9 cellular contexts compared by ENCODE assay signal in the genomic region with DNA sequence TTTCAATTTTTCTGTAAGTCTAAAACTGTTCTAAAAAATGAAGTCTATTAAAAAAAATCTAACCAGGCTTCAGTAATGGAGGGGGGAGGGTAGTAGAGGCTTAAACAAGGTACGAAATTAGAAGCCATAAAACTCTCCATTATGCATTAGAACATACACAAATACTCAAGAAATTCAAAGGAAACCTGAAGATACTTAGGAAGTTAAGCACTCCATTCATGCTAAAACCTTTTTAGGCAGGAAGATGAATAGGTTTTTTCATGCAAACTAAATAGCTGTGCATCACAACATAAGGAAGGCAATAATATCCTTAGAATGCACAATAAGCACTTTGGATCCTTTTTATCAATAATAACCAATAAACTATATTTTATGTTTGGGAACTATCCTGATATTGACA. TPM values are rescaled to one million over a fixed set of nuclear protein-coding genes. Genes with fewer than 3 reads are reported as not detected.
DNase-seq lines count a peak whose midpoint lies in the region; ATAC-seq and TF ChIP-seq lines count a peak whose summit lies in the region.
"Had no signal": no experiment of that assay in that cellular context is flagged by ENCODE, and none has a peak within 500 bp of the region (broad histone marks: within the 10 kb centered on the region; RNA-seq: fewer than 3 reads in every experiment).

No MANE protein-coding gene starts in this region.

- peaks cover 66% of the 10 kb centered on the region for H3K79me2 ChIP-seq in fibroblast of lung (ENCODE audit: control insufficient read depth, insufficient read depth, low read length)

- H3K36me3 ChIP-seq in fibroblast of lung (ENCODE audit: control insufficient read depth, insufficient read depth, low read length), result no peaks in the 10 kb centered on the region
- H3K36me3 ChIP-seq: sigmoid colon had no signal

- H3K27ac ChIP-seq in fibroblast of lung (ENCODE audit: insufficient read depth, low read length), result no peak overlapping the region

- H3K4me3 ChIP-seq in fibroblast of lung (replicated peaks in 1 of 4; ENCODE audit: control extremely low read depth in 1 of 4, insufficient read depth in 1 of 4, low read depth in 3 of 4, low read length in 4 of 4), result peak overlapping the region; percentile 63 to 98 (median 81)

- H3K27me3 ChIP-seq in fibroblast of lung (ENCODE audit: control insufficient read depth, insufficient read depth, low read length), result no peaks in the 10 kb centered on the region
- H3K27me3 ChIP-seq: sigmoid colon had no signal

- peak overlapping the region; percentile 90 for H3K27ac Mint-ChIP-seq in T-helper 17 cell
- no peak overlapping the region for H3K27ac Mint-ChIP-seq in stimulated activated memory B cell treated with anti-CD40 and anti-IgM and Interleukin-4, amounts not matched to agents 10 μg/mL and 1 μg/mL and 100 μg/mL, for 72 hours

- no peaks in the 10 kb centered on the region for H3K27me3 Mint-ChIP-seq in activated T-cell treated with anti-CD3 and anti-CD28 coated beads, Interleukin-2, amount 50 U/mL, for 4 hours (ENCODE audit: low read depth)
- no peaks in the 10 kb centered on the region for H3K27me3 Mint-ChIP-seq in T-helper 17 cell
- no peaks in the 10 kb centered on the region for H3K27me3 Mint-ChIP-seq in stimulated activated memory B cell treated with anti-CD40 and anti-IgM and Interleukin-4, amounts not matched to agents 10 μg/mL and 1 μg/mL and 100 μg/mL, for 72 hours

- no peak for DNase-seq in activated T-cell treated with anti-CD3 and anti-CD28 coated beads, Interleukin-2, amount 50 U/mL, for 4 hours
- DNase-seq in activated T-cell treated with anti-CD3 and anti-CD28 coated beads for 4 hours (no peak), T-helper 17 cell (no peak), fibroblast of lung (ENCODE audit: low read depth in 2 of 2) (no peak), GM13977 (ENCODE audit: low spot score) (no peak), GM13976 (ENCODE audit: low spot score) (no peak), DMS153 treated with DMSO at 0.1 percent for 48 hours (lab: John Stamatoyannopoulos, UW; ENCODE audit: unreplicated experiment) (no peak)
- DNase-seq: sigmoid colon had no signal

- H3K4me3 Mint-ChIP-seq in activated T-cell treated with anti-CD3 and anti-CD28 coated beads, Interleukin-2, amount 50 U/mL, for 4 hours, result peak overlapping the region; percentile 91
- H3K4me3 Mint-ChIP-seq in T-helper 17 cell, result peak overlapping the region; percentile 36
- peak overlapping the region; percentile 36 for H3K4me3 Mint-ChIP-seq in stimulated activated memory B cell treated with anti-CD40 and anti-IgM and Interleukin-4, amounts not matched to agents 10 μg/mL and 1 μg/mL and 100 μg/mL, for 72 hours

- peaks cover 2% of the 10 kb centered on the region for H4K20me1 ChIP-seq in fibroblast of lung (ENCODE audit: control insufficient read depth, extremely low read depth, insufficient read depth, low read length)

- in situ Hi-C loops in GM13977 (cut with MboI; ENCODE audit: low pct_unique_long_range_greater_than_20kb, low sequenced_read_pairs, unreplicated experiment), result no loop called here
- in situ Hi-C loops in GM13976 (cut with MboI; ENCODE audit: low sequenced_read_pairs, unreplicated experiment), result no loop called here

- peaks cover 33% of the 10 kb centered on the region for H3K4me1 Mint-ChIP-seq in activated T-cell treated with anti-CD3 and anti-CD28 coated beads, Interleukin-2, amount 50 U/mL, for 4 hours (ENCODE audit: low read depth)
- H3K4me1 Mint-ChIP-seq in T-helper 17 cell, result peaks cover 34% of the 10 kb centered on the region
- H3K4me1 Mint-ChIP-seq in stimulated activated memory B cell treated with anti-CD40 and anti-IgM and Interleukin-4, amounts not matched to agents 10 μg/mL and 1 μg/mL and 100 μg/mL, for 72 hours, result peaks cover 41% of the 10 kb centered on the region

- H3K4me2 ChIP-seq in fibroblast of lung (ENCODE audit: extremely low read depth, insufficient read depth, low read length), result peak overlapping the region; percentile 76

- H3K9me3 ChIP-seq in T-helper 17 cell (ENCODE audit: control insufficient read depth, low read length, poor library complexity, severe bottlenecking) (no peaks in the 10 kb centered on the region), fibroblast of lung (ENCODE audit: control insufficient read depth, insufficient read depth, low read depth, low read length) (no peaks in the 10 kb centered on the region)
- H3K9me3 ChIP-seq: sigmoid colon had no signal

- H3K4me1 ChIP-seq in fibroblast of lung (ENCODE audit: control insufficient read depth, extremely low read depth, insufficient read depth, low read length), result no peaks in the 10 kb centered on the region

- no peak overlapping the region for H3K9ac ChIP-seq in fibroblast of lung (ENCODE audit: insufficient read depth, low read length)

- ATAC-seq in activated T-cell treated with anti-CD3 and anti-CD28 coated beads, Interleukin-2, amount 50 U/mL, for 4 hours, result no peak
- ATAC-seq in T-helper 17 cell, result no peak
- no peak for ATAC-seq in stimulated activated memory B cell treated with anti-CD40 and anti-IgM and Interleukin-4, amounts not matched to agents 10 μg/mL and 1 μg/mL and 100 μg/mL, for 72 hours

- no peak overlapping the region for H2AFZ ChIP-seq in fibroblast of lung (ENCODE audit: low read length)

- H3K36me3 Mint-ChIP-seq in activated T-cell treated with anti-CD3 and anti-CD28 coated beads, Interleukin-2, amount 50 U/mL, for 4 hours (ENCODE audit: insufficient read depth), result peaks cover 5% of the 10 kb centered on the region
- H3K36me3 Mint-ChIP-seq in T-helper 17 cell (ENCODE audit: low read depth), result peaks cover 2% of the 10 kb centered on the region
- H3K36me3 Mint-ChIP-seq in stimulated activated memory B cell treated with anti-CD40 and anti-IgM and Interleukin-4, amounts not matched to agents 10 μg/mL and 1 μg/mL and 100 μg/mL, for 72 hours, result peaks cover 12% of the 10 kb centered on the region

- no peaks in the 10 kb centered on the region for H3K9me3 Mint-ChIP-seq in activated T-cell treated with anti-CD3 and anti-CD28 coated beads, Interleukin-2, amount 50 U/mL, for 4 hours
- H3K9me3 Mint-ChIP-seq in stimulated activated memory B cell treated with anti-CD40 and anti-IgM and Interleukin-4, amounts not matched to agents 10 μg/mL and 1 μg/mL and 100 μg/mL, for 72 hours, result peaks cover 3% of the 10 kb centered on the region

- TF ChIP-seq CTCF in fibroblast of lung (conservative IDR thresholded peaks at IDR 0.05 in 1 of 2, IDR thresholded peaks at IDR 0.05 in 1 of 2; ENCODE audit: low read depth in 1 of 2, low read length in 2 of 2), result no peak
- TF ChIP-seq CTCF in GM13977 (IDR thresholded peaks at IDR 0.05; ENCODE audit: extremely low read depth, insufficient read depth, missing control alignments), result no peak
- TF ChIP-seq CTCF in GM13976 (IDR thresholded peaks at IDR 0.05; ENCODE audit: borderline replicate concordance, control extremely low read depth, extremely low read depth, insufficient read depth, missing control alignments), result no peak

RNA-seq across cellular contexts. Expression of a gene that starts 2.4 kb away (rescaled TPM):
- total RNA-seq in activated T-cell treated with anti-CD3 and anti-CD28 coated beads, Interleukin-2, amount 50 U/mL, for 4 hours, result 10 to 100 TPM; 53.3 to 62.7 (median 59.5) TPM
- total RNA-seq in T-helper 17 cell (10 to 100 TPM; 63.8 to 70.3 TPM), fibroblast of lung (74.2 and 103 TPM in 2 replicates)
- 182 and 255 TPM in 2 replicates for polyA plus RNA-seq in fibroblast of lung
- polyA plus RNA-seq in fibroblast of lung (2012), result 63.3 and 90.7 TPM in 2 replicates
- 17.4 and 24.6 TPM in 2 replicates for polyA minus RNA-seq in fibroblast of lung (ENCODE audit: low replicate concordance)

RNA-seq across cellular contexts. Expression of a gene that starts 29.2 kb away (rescaled TPM):
- total RNA-seq in activated T-cell treated with anti-CD3 and anti-CD28 coated beads, Interleukin-2, amount 50 U/mL, for 4 hours, result 10 to 100 TPM; 49.9 to 51.5 (median 51.3) TPM
- total RNA-seq in T-helper 17 cell, result 10 to 100 TPM; 14.8 to 23.7 TPM
- 25.4 and 32.9 TPM in 2 replicates for total RNA-seq in fibroblast of lung
- 46.2 and 46.3 TPM in 2 replicates for polyA plus RNA-seq in fibroblast of lung
- polyA plus RNA-seq in fibroblast of lung (2012), result 41.4 and 47.0 TPM in 2 replicates
- 0.90 and 7.2 TPM in 2 replicates for polyA minus RNA-seq in fibroblast of lung (ENCODE audit: low replicate concordance)

Comparison
In these comparisons a context has a peak if more than half of its experiments do, and no peak if none do; other contexts are left out.
1. H3K4me3 Mint-ChIP-seq: peak in every context shown above with its lines; median percentile 91 in activated T-cell treated with anti-CD3 and anti-CD28 coated beads, Interleukin-2, amount 50 U/mL, for 4 hours; 36 in T-helper 17 cell; 36 in stimulated activated memory B cell treated with anti-CD40 and anti-IgM and Interleukin-4, amounts not matched to agents 10 μg/mL and 1 μg/mL and 100 μg/mL, for 72 hours.